ENCODE assay signal across 19 cellular contexts in the genomic region with DNA sequence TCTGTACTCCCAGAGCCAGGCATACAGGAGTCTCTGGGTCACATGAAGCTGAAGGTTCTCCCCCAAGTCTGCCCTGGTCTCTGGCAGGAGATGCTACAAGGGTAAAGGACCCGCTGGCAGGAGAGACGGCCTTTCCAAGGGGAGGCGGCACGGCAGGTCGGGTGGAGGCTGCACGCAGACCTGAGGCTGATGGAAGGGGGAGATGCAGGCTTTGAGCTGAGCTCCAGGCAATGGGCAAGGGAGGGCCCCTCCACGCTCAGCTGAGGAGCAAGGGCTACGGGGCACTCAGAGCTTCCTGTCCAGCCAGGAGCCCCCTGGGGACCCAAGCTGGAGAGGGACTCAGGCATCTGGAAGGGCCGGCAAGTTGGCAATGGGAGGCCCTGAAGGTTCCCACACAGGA. TPM values are rescaled to one million over a fixed set of nuclear protein-coding genes. Genes with fewer than 3 reads are reported as not detected.
DNase-seq lines count a peak whose midpoint lies in the region; TF ChIP-seq lines count a peak whose summit lies in the region.
"Had no signal": no experiment of that assay in that cellular context is flagged by ENCODE, and none has a peak within 500 bp of the region (broad histone marks: within the 10 kb centered on the region; RNA-seq: fewer than 3 reads in every experiment).

No MANE protein-coding gene starts in this region.

- peaks cover 11% of the 10 kb centered on the region for H3K27me3 Mint-ChIP-seq in MCF 10A (ENCODE audit: insufficient read depth, unreplicated experiment)
- peaks cover 2% of the 10 kb centered on the region for H3K27me3 Mint-ChIP-seq in neural progenitor cell (ENCODE audit: insufficient read depth, low read depth)

- H3F3A ChIP-seq in neural progenitor cell (ENCODE audit: low read depth) = no peaks in the 10 kb centered on the region

- H3K4me3 Mint-ChIP-seq in MCF 10A (ENCODE audit: unreplicated experiment) = no peak overlapping the region
- H3K4me3 Mint-ChIP-seq in neural progenitor cell = no peak overlapping the region
- H3K4me3 Mint-ChIP-seq: B cell; CD4-positive, CD25-positive, alpha-beta regulatory T cell; CD8-positive, alpha-beta T cell; HFFc6 had no signal

- no peak for TF ChIP-seq CTCF in breast epithelium (IDR thresholded peaks at IDR 0.05)
- TF ChIP-seq CTCF in MCF 10A (IDR thresholded peaks at IDR 0.05; ENCODE audit: unreplicated experiment) = no peak
- TF ChIP-seq CTCF in neural progenitor cell (IDR thresholded peaks at IDR 0.05) = no peak
- TF ChIP-seq CTCF in suprapubic skin (IDR thresholded peaks at IDR 0.05) = no peak

- no peaks in the 10 kb centered on the region for H3K79me2 ChIP-seq in neural progenitor cell (ENCODE audit: low read depth)

- H3K27me3 ChIP-seq in breast epithelium (peaks cover 0 to 14% of the 10 kb centered on the region in 2 donors), neural progenitor cell (no peaks in the 10 kb centered on the region), suprapubic skin (peaks cover 6% of the 10 kb centered on the region)
- H3K27me3 ChIP-seq: BLaER1 had no signal

- WGBS in suprapubic skin = 94% methylated on average over 9 of the region's 9 CpGs

- H3K36me3 Mint-ChIP-seq in MCF 10A (ENCODE audit: insufficient read depth, unreplicated experiment) (no peaks in the 10 kb centered on the region), neural progenitor cell (no peaks in the 10 kb centered on the region)
- H3K36me3 Mint-ChIP-seq: CD4-positive, CD25-positive, alpha-beta regulatory T cell; CD8-positive, alpha-beta T cell had no signal

- H3K4me3 ChIP-seq in breast epithelium (no peak overlapping the region), neural progenitor cell (no peak overlapping the region), suprapubic skin (no peak overlapping the region)
- H3K4me3 ChIP-seq: BLaER1, HAP-1 had no signal

- peaks cover 5% of the 10 kb centered on the region for H4K20me1 ChIP-seq in neural progenitor cell (ENCODE audit: low read depth)

- no peak overlapping the region for H3K9ac ChIP-seq in neural progenitor cell
- H3K9ac ChIP-seq: BLaER1 had no signal

- no peak for TF ChIP-seq POLR2A in breast epithelium (IDR thresholded peaks at IDR 0.05)
- no peak for TF ChIP-seq POLR2A in suprapubic skin (IDR thresholded peaks at IDR 0.05)

- no peak overlapping the region for H2AFZ ChIP-seq in neural progenitor cell (replicated peaks)

- H3K4me1 ChIP-seq in breast epithelium = no peaks in the 10 kb centered on the region
- no peaks in the 10 kb centered on the region for H3K4me1 ChIP-seq in neural progenitor cell
- H3K4me1 ChIP-seq in suprapubic skin = peaks cover 25% of the 10 kb centered on the region
- H3K4me1 ChIP-seq: BLaER1, Caco-2, HAP-1 had no signal

- intact Hi-C loops in breast epithelium (cut with DNase I; ENCODE audit: low total_unique reads) (no loop called here), MCF 10A (cut with micrococcal nuclease) (loop anchor here (10.0 kb wide), 1 partner anchor 66 kb away; no protein-coding TSS in a partner anchor)

- no peaks in the 10 kb centered on the region for H3K36me3 ChIP-seq in breast epithelium
- no peaks in the 10 kb centered on the region for H3K36me3 ChIP-seq in neural progenitor cell
- H3K36me3 ChIP-seq in suprapubic skin = no peaks in the 10 kb centered on the region
- H3K36me3 ChIP-seq: HAP-1 had no signal

- H3K4me1 Mint-ChIP-seq in MCF 10A (ENCODE audit: insufficient read depth, unreplicated experiment) (peaks cover 7% of the 10 kb centered on the region), neural progenitor cell (peaks cover 18% of the 10 kb centered on the region)
- H3K4me1 Mint-ChIP-seq: B cell; CD4-positive, CD25-positive, alpha-beta regulatory T cell had no signal

- no peak for TF ChIP-seq EP300 in suprapubic skin (IDR thresholded peaks at IDR 0.05)

- BruUV-seq in MCF 10A (replicated peaks; lab: Mats Ljungman, UMichigan) = no TSS peak

- H3K27ac Mint-ChIP-seq in MCF 10A (ENCODE audit: low read depth, unreplicated experiment) = no peak overlapping the region
- peak overlapping the region; percentile 85 for H3K27ac Mint-ChIP-seq in neural progenitor cell
- H3K27ac Mint-ChIP-seq: B cell; CD4-positive, CD25-positive, alpha-beta regulatory T cell; CD8-positive, alpha-beta T cell; HFFc6 had no signal

- DNase-seq in breast epithelium (ENCODE audit: low spot score in 2 of 2) (no peak), MCF 10A (ENCODE audit: unreplicated experiment) (no peak), neural progenitor cell (ENCODE audit: low spot score) (no peak), suprapubic skin (ENCODE audit: low spot score in 2 of 2) (no peak), nucleus accumbens (lab: John Stamatoyannopoulos, UW) (no peak), Kasumi-1 (lab: John Stamatoyannopoulos, UW) (no peak)
- no peak for DNase-seq in stimulated activated CD4-positive, alpha-beta T cell treated with anti-CD3 and anti-CD28 coated beads, Interleukin-4, amount 100 ng/mL, for 1 hour
- DNase-seq: Caco-2; CD4-positive, CD25-positive, alpha-beta regulatory T cell; CD8-positive, alpha-beta T cell; DMS153; DND-41; GOT3; HFFc6 had no signal

- CTCF ChIA-PET in MCF 10A (lab: Yijun Ruan, JAX) = interaction anchor here (0.7 to 1.1 kb wide), 3 partner anchors 59 to 147 kb away, joined by 3 to 4 read pairs (median 4); no protein-coding TSS in a partner anchor

- H3K9me3 ChIP-seq in breast epithelium (no peaks in the 10 kb centered on the region), neural progenitor cell (ENCODE audit: low read depth) (no peaks in the 10 kb centered on the region), suprapubic skin (no peaks in the 10 kb centered on the region)
- H3K9me3 ChIP-seq: Caco-2, HAP-1 had no signal

- H3K9me3 Mint-ChIP-seq in MCF 10A (ENCODE audit: unreplicated experiment) (peaks cover 7% of the 10 kb centered on the region), neural progenitor cell (no peaks in the 10 kb centered on the region)
- H3K9me3 Mint-ChIP-seq: CD8-positive, alpha-beta T cell; HFFc6 had no signal

- POLR2A ChIA-PET in MCF 10A (lab: Yijun Ruan, JAX) = no interaction called here

- H3K4me2 ChIP-seq in neural progenitor cell = no peak overlapping the region
- H3K4me2 ChIP-seq: BLaER1 had no signal

- H3K27ac ChIP-seq in breast epithelium (peak overlapping the region; percentile 35 to 38), neural progenitor cell (no peak overlapping the region), suprapubic skin (peak overlapping the region; percentile 32)
- H3K27ac ChIP-seq: 22Rv1, BLaER1, C4-2B had no signal

RNA-seq across cellular contexts. Expression of a gene that starts 50.3 kb away (rescaled TPM):
- 10 to 100 TPM; 19.3 to 32.1 (median 24.2) TPM for total RNA-seq in breast epithelium
- 12.9 and 14.3 TPM in 2 replicates for total RNA-seq in MCF 10A (2022)
- 1.7 and 25.6 TPM in 2 replicates for total RNA-seq in neural progenitor cell (ENCODE audit: low replicate concordance)
- total RNA-seq in suprapubic skin = 100 to 1,000 TPM in 1 of 4 donors, 10 to 100 TPM in 3; 66.7 to 120 (median 74.5) TPM
